In the genomic region with DNA sequence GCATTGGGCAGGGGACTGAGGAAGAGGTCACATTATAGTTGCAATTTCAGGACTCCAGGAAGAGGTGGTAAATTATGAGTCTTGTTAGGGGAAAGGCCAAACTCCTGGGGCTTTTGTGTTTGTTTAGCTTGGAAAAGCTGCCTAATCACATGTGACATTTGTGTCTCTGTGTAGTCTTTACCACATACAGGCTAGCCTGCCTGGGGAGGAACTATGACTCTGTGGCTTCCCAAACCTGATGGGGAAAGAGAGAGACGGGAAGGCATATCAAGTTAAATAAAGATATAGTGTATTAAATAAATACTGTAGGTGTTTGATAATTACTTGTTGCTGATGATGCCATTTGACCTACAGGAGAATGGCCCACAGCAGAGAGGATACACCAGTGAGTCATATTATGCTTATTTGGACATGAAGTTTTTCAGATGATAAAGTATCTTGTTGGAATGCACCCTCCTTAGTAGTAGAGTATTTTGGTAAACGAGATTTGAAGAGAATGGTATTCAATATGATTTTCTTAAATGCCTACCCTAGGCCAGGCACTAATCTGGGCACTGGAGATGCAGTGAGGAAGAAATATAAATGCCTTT, we compare ENCODE assay signal across 15 cellular contexts. TPM values are rescaled to one million over a fixed set of nuclear protein-coding genes. Genes with fewer than 3 reads are reported as not detected.
DNase-seq lines count a peak whose midpoint lies in the region; ATAC-seq and TF ChIP-seq lines count a peak whose summit lies in the region.
"Had no signal": no experiment of that assay in that cellular context is flagged by ENCODE, and none has a peak within 500 bp of the region (broad histone marks: within the 10 kb centered on the region; RNA-seq: fewer than 3 reads in every experiment).

No MANE protein-coding gene starts in this region.

- peaks cover 15% of the 10 kb centered on the region for H3K4me1 ChIP-seq in upper lobe of right lung
- H3K4me1 ChIP-seq: colonic mucosa had no signal

- H3K9me3 ChIP-seq in upper lobe of right lung, result no peaks in the 10 kb centered on the region
- H3K9me3 ChIP-seq: colonic mucosa, esophagus muscularis mucosa, HAP-1, testis had no signal

- ATAC-seq in HG03097 (IDR thresholded peaks at IDR 0.05; ENCODE audit: low FRiP score, unreplicated experiment), result no peak
- no peak for ATAC-seq in upper lobe of right lung

- H3K4me3 ChIP-seq in AG10803 (ENCODE audit: low read length) (no peak overlapping the region), cardiac fibroblast (replicated peaks in 1 of 2; ENCODE audit: low read depth in 2 of 2, low read length in 2 of 2) (no peak overlapping the region), upper lobe of right lung (no peak overlapping the region)
- H3K4me3 ChIP-seq: colonic mucosa, esophagus muscularis mucosa, HAP-1, testis had no signal

- no peaks in the 10 kb centered on the region for H3K36me3 ChIP-seq in upper lobe of right lung
- H3K36me3 ChIP-seq: colonic mucosa, esophagus muscularis mucosa had no signal

- no peaks in the 10 kb centered on the region for H3K27me3 ChIP-seq in upper lobe of right lung
- H3K27me3 ChIP-seq: colonic mucosa, esophagus muscularis mucosa, testis had no signal

- DNase-seq in AG10803 (ENCODE audit: low read depth), result peak; percentile 15
- peak; percentile 37 for DNase-seq in HT-29 (ENCODE audit: low spot score)
- DNase-seq in cardiac fibroblast (ENCODE audit: low read depth in 2 of 2), result peak; percentile 35 to 39
- DNase-seq in lung microvascular endothelial cell (ENCODE audit: low read depth in 2 of 2), result peak; percentile 49 to 82
- DNase-seq in upper lobe of right lung, result no peak
- no peak for DNase-seq in DMS79 (lab: John Stamatoyannopoulos, UW)
- no peak for DNase-seq in activated effector memory CD4-positive, alpha-beta T cell treated with Interleukin-2 at 50 U/mL for 16 hours
- DNase-seq: colonic mucosa, NCI-H1694 treated with DMSO at 0.1 percent for 48 hours, NCI-H510A treated with DMSO at 0.1 percent for 48 hours, testis had no signal

- H3K27ac ChIP-seq in upper lobe of right lung, result no peak overlapping the region
- H3K27ac ChIP-seq: colonic mucosa, esophagus muscularis mucosa, KMS-11, testis had no signal

- intact Hi-C loops in upper lobe of right lung (cut with DNase I), result no loop called here

- no peak for TF ChIP-seq CTCF in AG10803 (conservative IDR thresholded peaks at IDR 0.05; ENCODE audit: low read length)
- TF ChIP-seq CTCF in cardiac fibroblast (IDR thresholded peaks at IDR 0.05; ENCODE audit: low read depth, low read length), result no peak
- TF ChIP-seq CTCF in upper lobe of right lung (IDR thresholded peaks at IDR 0.05), result no peak

RNA-seq across cellular contexts. Expression of gene BLTP3A, which starts 4.0 kb away (rescaled TPM):
- total RNA-seq in HT-29 (2014; rRNA removed; shearing (Covaris generic)), result 9.3 and 9.4 TPM in 2 replicates
- 6.8 and 13.3 TPM in 2 replicates for total RNA-seq in lung microvascular endothelial cell
- 12.9 TPM for total RNA-seq in upper lobe of right lung

RNA-seq across cellular contexts. Expression of gene SNRPC, which starts 38.6 kb away (rescaled TPM):
- total RNA-seq in HT-29 (2014; rRNA removed; shearing (Covaris generic)), result 187 and 197 TPM in 2 replicates
- total RNA-seq in lung microvascular endothelial cell, result 57.3 and 59.9 TPM in 2 replicates
- 53.5 TPM for total RNA-seq in upper lobe of right lung

Comparison
In these comparisons a context has a peak if more than half of its experiments do, and no peak if none do; other contexts are left out.
1. DNase-seq: peak in AG10803 (single experiment), HT-29 (single experiment), cardiac fibroblast (2 of 2) and lung microvascular endothelial cell (2 of 2); none in upper lobe of right lung (single experiment), DMS79 (single experiment) and activated effector memory CD4-positive, alpha-beta T cell treated with Interleukin-2 at 50 U/mL for 16 hours (single experiment).